ENCODE assay signal across 14 cellular contexts in the genomic region with DNA sequence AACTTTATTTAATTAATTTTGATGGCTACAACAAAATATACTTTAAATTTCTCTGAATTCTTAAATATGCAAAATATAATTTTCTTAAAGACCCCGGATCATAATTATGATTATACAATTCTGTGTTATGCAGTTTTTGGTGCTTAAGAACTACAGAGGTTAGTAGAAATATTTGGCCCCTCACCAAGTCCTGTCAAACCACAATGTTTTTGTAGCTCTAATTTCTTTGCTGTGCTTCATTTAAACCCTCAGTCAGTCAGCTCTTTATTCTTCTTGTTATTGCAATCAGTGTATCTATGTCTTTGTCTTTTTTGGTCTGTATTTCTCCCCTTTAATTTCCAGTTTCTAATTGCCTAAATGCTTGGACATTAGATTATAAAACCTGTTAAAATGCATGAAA.
DNase-seq lines count a peak whose midpoint lies in the region; ATAC-seq, FAIRE-seq and TF ChIP-seq lines count a peak whose summit lies in the region.
"Had no signal": no experiment of that assay in that cellular context is flagged by ENCODE, and none has a peak within 500 bp of the region (broad histone marks: within the 10 kb centered on the region; RNA-seq: fewer than 3 reads in every experiment).

No MANE protein-coding gene starts in this region.

- no peak overlapping the region for H3K4me3 Mint-ChIP-seq in activated CD8-positive, alpha-beta T cell treated with anti-CD3 and anti-CD28 coated beads, Interleukin-2, amount 10 ng/mL, durations not matched to agents 7 days and 5 days

- no peaks in the 10 kb centered on the region for H3K27me3 Mint-ChIP-seq in activated CD8-positive, alpha-beta T cell treated with anti-CD3 and anti-CD28 coated beads, Interleukin-2, amount 10 ng/mL, durations not matched to agents 7 days and 5 days (ENCODE audit: low read depth)

- H3K4me2 ChIP-seq in OCI-LY1 (ENCODE audit: low read length) (peak overlapping the region; percentile 56), fibroblast of lung (ENCODE audit: extremely low read depth, insufficient read depth, low read length) (no peak overlapping the region)

- H3K27ac ChIP-seq in OCI-LY1 (ENCODE audit: low read depth, low read length, poor library complexity, severe bottlenecking) (peak overlapping the region; percentile 97), fibroblast of lung (ENCODE audit: insufficient read depth, low read length) (no peak overlapping the region), pancreas (peak overlapping the region in 1 of 4 donors; percentile 66)

- H3K27ac Mint-ChIP-seq in activated CD8-positive, alpha-beta T cell treated with anti-CD3 and anti-CD28 coated beads, Interleukin-2, amount 10 ng/mL, durations not matched to agents 7 days and 5 days, result no peak overlapping the region

- peaks cover 12% of the 10 kb centered on the region for H3K9me3 Mint-ChIP-seq in activated CD8-positive, alpha-beta T cell treated with anti-CD3 and anti-CD28 coated beads, Interleukin-2, amount 10 ng/mL, durations not matched to agents 7 days and 5 days (ENCODE audit: insufficient read depth)

- peaks cover 41% of the 10 kb centered on the region for H3K4me1 Mint-ChIP-seq in activated CD8-positive, alpha-beta T cell treated with anti-CD3 and anti-CD28 coated beads, Interleukin-2, amount 10 ng/mL, durations not matched to agents 7 days and 5 days (ENCODE audit: low read depth)

- H3K36me3 ChIP-seq in OCI-LY1 (ENCODE audit: insufficient read depth, low read length) (peaks cover 25% of the 10 kb centered on the region), fibroblast of lung (ENCODE audit: control insufficient read depth, insufficient read depth, low read length) (no peaks in the 10 kb centered on the region), pancreas (no peaks in the 10 kb centered on the region)
- H3K36me3 ChIP-seq: ovary had no signal

- DNase-seq in fibroblast of lung (ENCODE audit: low read depth in 2 of 2) (peak; percentile 76 to 82), pancreas (no peak), AG20443 (ENCODE audit: low spot score) (no peak), pons (ENCODE audit: low spot score) (no peak)
- no peak for DNase-seq in activated CD8-positive, alpha-beta T cell treated with anti-CD3 and anti-CD28 coated beads, Interleukin-2, amount 10 ng/mL, durations not matched to agents 7 days and 5 days
- DNase-seq: left cardiac atrium, NCI-H1048, ovary, T-helper 2 cell, trophoblast cell had no signal

- H3K4me3 ChIP-seq in OCI-LY1 (ENCODE audit: low read depth, low read length, poor library complexity, severe bottlenecking) (peak overlapping the region; percentile 8), fibroblast of lung (replicated peaks in 1 of 4; ENCODE audit: control extremely low read depth in 1 of 4, insufficient read depth in 1 of 4, low read depth in 3 of 4, low read length in 4 of 4) (no peak overlapping the region), pancreas (no peak overlapping the region)
- H3K4me3 ChIP-seq: ovary had no signal

- WGBS in pancreas, 2 donors, result 72 to 74% methylated on average over 1 of the region's 1 CpG

- H4K20me1 ChIP-seq in OCI-LY1 (ENCODE audit: insufficient read depth, low read length), result no peaks in the 10 kb centered on the region
- H4K20me1 ChIP-seq in fibroblast of lung (ENCODE audit: control insufficient read depth, extremely low read depth, insufficient read depth, low read length), result peaks cover 2% of the 10 kb centered on the region

- H3F3A ChIP-seq in OCI-LY1 (ENCODE audit: insufficient read depth, low read length), result no peaks in the 10 kb centered on the region; the same call in 1 of the 2 replicates

- H2AFZ ChIP-seq in OCI-LY1 (ENCODE audit: low read length), result no peak overlapping the region
- no peak overlapping the region for H2AFZ ChIP-seq in fibroblast of lung (ENCODE audit: low read length)

- TF ChIP-seq CTCF in OCI-LY1 (IDR thresholded peaks at IDR 0.05; ENCODE audit: low read length), result no peak
- TF ChIP-seq CTCF in fibroblast of lung (conservative IDR thresholded peaks at IDR 0.05 in 1 of 2, IDR thresholded peaks at IDR 0.05 in 1 of 2; ENCODE audit: low read depth in 1 of 2, low read length in 2 of 2), result no peak
- TF ChIP-seq CTCF in pancreas (IDR thresholded peaks at IDR 0.05), result no peak

- FAIRE-seq in G401.6 (lab: Jason Lieb, UNC) (peak; percentile 31), pancreas (lab: Jason Lieb, UNC) (peak; percentile 41)
- FAIRE-seq: GM12891 had no signal

- H3K9ac ChIP-seq in OCI-LY1 (ENCODE audit: low read length) (peak overlapping the region; percentile 61), fibroblast of lung (ENCODE audit: insufficient read depth, low read length) (no peak overlapping the region)

- no peaks in the 10 kb centered on the region for H3K9me2 ChIP-seq in OCI-LY1 (ENCODE audit: low read depth, low read length)

- intact Hi-C loops in pancreas (cut with DNase I), result no loop called here

- H3K27me3 ChIP-seq in OCI-LY1 (ENCODE audit: insufficient read depth, low read length) (no peaks in the 10 kb centered on the region), fibroblast of lung (ENCODE audit: control insufficient read depth, insufficient read depth, low read length) (no peaks in the 10 kb centered on the region), pancreas (no peaks in the 10 kb centered on the region)
- H3K27me3 ChIP-seq: ovary had no signal

- POLR2A ChIA-PET in activated CD8-positive, alpha-beta T cell treated with anti-CD3 and anti-CD28 coated beads, Interleukin-2, amount 10 ng/mL, durations not matched to agents 7 days and 5 days (lab: Charles Lee), result no interaction called here

- H3K4me1 ChIP-seq in OCI-LY1 (ENCODE audit: insufficient read depth, low read length, severe bottlenecking) (peaks cover 84% of the 10 kb centered on the region), fibroblast of lung (ENCODE audit: control insufficient read depth, extremely low read depth, insufficient read depth, low read length) (peaks cover 12% of the 10 kb centered on the region), pancreas (peaks cover 5 to 11% (median 9%) of the 10 kb centered on the region in 3 donors)

- H3K79me2 ChIP-seq in OCI-LY1 (ENCODE audit: insufficient read depth, low read length) (peaks cover 43% of the 10 kb centered on the region), fibroblast of lung (ENCODE audit: control insufficient read depth, insufficient read depth, low read length) (peaks cover 20% of the 10 kb centered on the region)

- CTCF ChIA-PET in activated CD8-positive, alpha-beta T cell treated with anti-CD3 and anti-CD28 coated beads, Interleukin-2, amount 10 ng/mL, durations not matched to agents 7 days and 5 days (lab: Charles Lee), result interaction anchor here (0.8 to 1.0 kb wide), 2 partner anchors 9 to 18 kb away, joined by 3 read pairs; no protein-coding TSS in a partner anchor

- ATAC-seq in pancreas (peak in 1 of 4 donors; percentile 20), HG02973 (IDR thresholded peaks at IDR 0.05; ENCODE audit: unreplicated experiment) (no peak)
- no peak for ATAC-seq in activated CD8-positive, alpha-beta T cell treated with anti-CD3 and anti-CD28 coated beads, Interleukin-2, amount 10 ng/mL, durations not matched to agents 7 days and 5 days

- H3K9me3 ChIP-seq in OCI-LY1 (ENCODE audit: low read length) (no peaks in the 10 kb centered on the region), fibroblast of lung (ENCODE audit: control insufficient read depth, insufficient read depth, low read depth, low read length) (no peaks in the 10 kb centered on the region), pancreas (no peaks in the 10 kb centered on the region)
- H3K9me3 ChIP-seq: ovary had no signal

- H3K36me3 Mint-ChIP-seq in activated CD8-positive, alpha-beta T cell treated with anti-CD3 and anti-CD28 coated beads, Interleukin-2, amount 10 ng/mL, durations not matched to agents 7 days and 5 days (ENCODE audit: low read depth), result peaks cover 22% of the 10 kb centered on the region

Comparison
In these comparisons a context has a peak if more than half of its experiments do, and no peak if none do; other contexts are left out.
1. DNase-seq: peak in fibroblast of lung (2 of 2); none in pancreas (0 of 6), AG20443 (single experiment), pons (single experiment) and activated CD8-positive, alpha-beta T cell treated with anti-CD3 and anti-CD28 coated beads, Interleukin-2, amount 10 ng/mL, durations not matched to agents 7 days and 5 days (single experiment).